Comparison of ENCODE assay signal across 15 cellular contexts in the genomic region with DNA sequence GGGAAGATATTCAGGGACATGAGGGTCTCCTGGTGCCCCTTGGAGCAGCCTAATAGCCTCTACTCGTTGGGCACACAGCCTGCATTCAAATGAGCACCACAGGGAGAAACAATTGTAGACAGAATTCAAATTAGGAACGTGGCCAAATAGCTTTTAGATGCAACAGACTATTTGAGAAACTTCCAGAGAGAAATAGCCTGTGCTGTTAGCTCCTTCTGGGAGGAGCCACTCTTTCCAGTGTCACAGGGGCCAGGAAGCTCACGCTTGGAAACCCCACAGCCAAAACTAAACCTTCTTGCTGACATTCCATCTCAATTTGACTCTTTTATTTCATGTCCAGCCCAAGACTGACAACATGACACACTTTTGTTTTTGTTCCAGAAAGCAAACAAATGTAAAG.
DNase-seq lines count a peak whose midpoint lies in the region; FAIRE-seq lines count a peak whose summit lies in the region.
"Had no signal": no experiment of that assay in that cellular context is flagged by ENCODE, and none has a peak within 500 bp of the region (broad histone marks: within the 10 kb centered on the region; RNA-seq: fewer than 3 reads in every experiment).

No MANE protein-coding gene starts in this region.

- no peak for FAIRE-seq in urothelium cell line (lab: Jason Lieb, UNC)
- FAIRE-seq: GM18507 had no signal

- DNase-seq in GM23248 (peak; percentile 51), left kidney (ENCODE audit: low read depth, low spot score) (peak; percentile 66), HuH-7 (ENCODE audit: low spot score) (no peak), urothelium cell line (ENCODE audit: low spot score) (no peak)
- no peak for DNase-seq in T-helper 2 cell treated with Interferon-gamma antibody and Interleukin-4, amounts not matched to agents 5 μg/mL and 100 μg/mL, for 36 hours (ENCODE audit: low spot score)
- DNase-seq: activated CD4-positive, alpha-beta T cell treated with anti-CD3 and anti-CD28 coated beads for 48 hours; dorsolateral prefrontal cortex; naive thymus-derived CD8-positive, alpha-beta T cell; NCI-H2081 treated with DMSO at 0.1 percent for 48 hours; PC-9; stimulated activated CD4-positive, alpha-beta T cell treated with anti-CD3 and anti-CD28 coated beads, Interleukin-2, amount 100 ng/mL, for 24 hours had no signal

- no peaks in the 10 kb centered on the region for H3K9me2 ChIP-seq in GM23248 (ENCODE audit: insufficient read depth)

- H3K4me1 Mint-ChIP-seq in dendritic cell treated with granulocyte-macrophage colony-stimulating factor and Interleukin-4, amounts not matched to agents 40 ng/mL and 50 ng/mL, for 4 days (ENCODE audit: low read depth), result peaks cover 21% of the 10 kb centered on the region
- no peaks in the 10 kb centered on the region for H3K4me1 Mint-ChIP-seq in T-helper 2 cell treated with Interferon-gamma antibody and Interleukin-4, amounts not matched to agents 5 μg/mL and 100 μg/mL, for 36 hours (ENCODE audit: low read depth)

- H3K79me2 ChIP-seq in GM23248 (ENCODE audit: insufficient read depth), result no peaks in the 10 kb centered on the region

- peak overlapping the region; percentile 41 for H2AFZ ChIP-seq in GM23248
- H2AFZ ChIP-seq: PC-9 had no signal

- no peaks in the 10 kb centered on the region; the same call in 1 of the 2 replicates for H4K20me1 ChIP-seq in GM23248 (ENCODE audit: insufficient read depth)
- H4K20me1 ChIP-seq: BLaER1 treated with 17β-estradiol and CSF1 and Interleukin-3, amounts not matched to agents 10 nM and 100 nM had no signal

- WGBS in GM23248 (ENCODE audit: low coverage in 1 of 2, low lambda C conversion rate in 2 of 2, missing lambda C conversion rate in 2 of 2), 2 experiments, result 6 to 14% methylated on average over 3 of the region's 3 CpGs

- no peaks in the 10 kb centered on the region for H3K27me3 Mint-ChIP-seq in dendritic cell treated with granulocyte-macrophage colony-stimulating factor and Interleukin-4, amounts not matched to agents 40 ng/mL and 50 ng/mL, for 4 days
- H3K27me3 Mint-ChIP-seq in T-helper 2 cell treated with Interferon-gamma antibody and Interleukin-4, amounts not matched to agents 5 μg/mL and 100 μg/mL, for 36 hours (ENCODE audit: low read depth), result no peaks in the 10 kb centered on the region
- H3K27me3 Mint-ChIP-seq: naive thymus-derived CD8-positive, alpha-beta T cell had no signal

- H3K36me3 ChIP-seq in GM23248 (ENCODE audit: low read depth), result no peaks in the 10 kb centered on the region
- H3K36me3 ChIP-seq: BLaER1 treated with 17β-estradiol and CSF1 and Interleukin-3, amounts not matched to agents 10 nM and 100 nM had no signal

- H3K4me3 ChIP-seq in GM23248 (no peak overlapping the region), skin epidermis (no peak overlapping the region)
- H3K4me3 ChIP-seq: BLaER1 treated with 17β-estradiol and CSF1 and Interleukin-3, amounts not matched to agents 10 nM and 100 nM; dorsolateral prefrontal cortex; PC-9 had no signal

- H3K4me2 ChIP-seq in GM23248 (ENCODE audit: unreplicated experiment), result no peak overlapping the region
- H3K4me2 ChIP-seq: PC-9 had no signal

- H3K4me1 ChIP-seq in GM23248 (ENCODE audit: insufficient read depth), result peaks cover 18% of the 10 kb centered on the region

- H3K9ac ChIP-seq in GM23248, result no peak overlapping the region
- H3K9ac ChIP-seq: BLaER1 treated with 17β-estradiol and CSF1 and Interleukin-3, amounts not matched to agents 10 nM and 100 nM had no signal

- intact Hi-C loops in dendritic cell treated with granulocyte-macrophage colony-stimulating factor and Interleukin-4, amounts not matched to agents 40 ng/mL and 50 ng/mL, for 4 days (cut with micrococcal nuclease), result no loop called here

- H3F3A ChIP-seq in GM23248 (ENCODE audit: insufficient read depth), result no peaks in the 10 kb centered on the region

- in situ Hi-C loops in GM23248 (cut with MboI), result no loop called here

- H3K9me3 Mint-ChIP-seq in dendritic cell treated with granulocyte-macrophage colony-stimulating factor and Interleukin-4, amounts not matched to agents 40 ng/mL and 50 ng/mL, for 4 days, result peaks cover 7% of the 10 kb centered on the region
- H3K9me3 Mint-ChIP-seq in T-helper 2 cell treated with Interferon-gamma antibody and Interleukin-4, amounts not matched to agents 5 μg/mL and 100 μg/mL, for 36 hours, result no peaks in the 10 kb centered on the region

- H3K36me3 Mint-ChIP-seq in dendritic cell treated with granulocyte-macrophage colony-stimulating factor and Interleukin-4, amounts not matched to agents 40 ng/mL and 50 ng/mL, for 4 days (ENCODE audit: low read depth), result no peaks in the 10 kb centered on the region
- H3K36me3 Mint-ChIP-seq in T-helper 2 cell treated with Interferon-gamma antibody and Interleukin-4, amounts not matched to agents 5 μg/mL and 100 μg/mL, for 36 hours (ENCODE audit: low read depth), result no peaks in the 10 kb centered on the region

- H3K4me3 Mint-ChIP-seq in dendritic cell treated with granulocyte-macrophage colony-stimulating factor and Interleukin-4, amounts not matched to agents 40 ng/mL and 50 ng/mL, for 4 days, result no peak overlapping the region
- no peak overlapping the region for H3K4me3 Mint-ChIP-seq in T-helper 2 cell treated with Interferon-gamma antibody and Interleukin-4, amounts not matched to agents 5 μg/mL and 100 μg/mL, for 36 hours
- H3K4me3 Mint-ChIP-seq: naive thymus-derived CD8-positive, alpha-beta T cell had no signal

- no peaks in the 10 kb centered on the region for H3K27me3 ChIP-seq in GM23248 (replicated peaks; ENCODE audit: insufficient read depth)
- H3K27me3 ChIP-seq: BLaER1 treated with 17β-estradiol and CSF1 and Interleukin-3, amounts not matched to agents 10 nM and 100 nM; dorsolateral prefrontal cortex had no signal

- peak overlapping the region; percentile 76 for H3K27ac Mint-ChIP-seq in dendritic cell treated with granulocyte-macrophage colony-stimulating factor and Interleukin-4, amounts not matched to agents 40 ng/mL and 50 ng/mL, for 4 days
- no peak overlapping the region for H3K27ac Mint-ChIP-seq in T-helper 2 cell treated with Interferon-gamma antibody and Interleukin-4, amounts not matched to agents 5 μg/mL and 100 μg/mL, for 36 hours

- H3K27ac ChIP-seq in GM23248, result no peak overlapping the region
- peak overlapping the region in 12 of 21 experiments; percentile 4 to 66 (median 46) for H3K27ac ChIP-seq in skin epidermis
- H3K27ac ChIP-seq: PC-9 had no signal

- no peaks in the 10 kb centered on the region for H3K9me3 ChIP-seq in GM23248 (ENCODE audit: low read depth)
- H3K9me3 ChIP-seq: BLaER1 treated with 17β-estradiol and CSF1 and Interleukin-3, amounts not matched to agents 10 nM and 100 nM had no signal

Comparison
In these comparisons a context has a peak if more than half of its experiments do, and no peak if none do; other contexts are left out.
1. DNase-seq: peak in GM23248 (single experiment) and left kidney (single experiment); none in HuH-7 (single experiment), T-helper 2 cell treated with Interferon-gamma antibody and Interleukin-4, amounts not matched to agents 5 μg/mL and 100 μg/mL, for 36 hours (single experiment) and urothelium cell line (single experiment).